Comparison of ENCODE assay signal across 23 cellular contexts in the genomic region with DNA sequence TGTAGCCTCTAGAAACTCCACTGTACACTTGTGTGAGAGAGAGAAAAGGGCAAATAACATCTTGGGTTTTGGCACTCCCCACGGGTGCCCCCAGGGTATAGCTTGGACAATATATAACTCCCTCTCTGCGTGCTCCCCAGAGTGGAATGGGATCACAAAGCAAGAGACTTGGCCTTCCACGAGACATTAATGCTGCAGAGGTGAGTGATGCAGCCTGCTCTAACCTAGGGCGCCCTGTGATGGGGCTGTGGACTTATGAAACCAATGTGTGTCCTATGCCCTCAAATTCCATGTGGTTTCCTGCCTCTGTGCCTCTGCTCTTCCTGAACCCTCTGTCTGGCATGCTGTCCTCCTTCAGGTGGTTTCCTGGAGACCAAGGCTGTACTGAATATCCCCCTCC. TPM values are rescaled to one million over a fixed set of nuclear protein-coding genes. Genes with fewer than 3 reads are reported as not detected.
DNase-seq lines count a peak whose midpoint lies in the region; ATAC-seq and TF ChIP-seq lines count a peak whose summit lies in the region.
"Had no signal": no experiment of that assay in that cellular context is flagged by ENCODE, and none has a peak within 500 bp of the region (broad histone marks: within the 10 kb centered on the region; RNA-seq: fewer than 3 reads in every experiment).

No MANE protein-coding gene starts in this region.

- intact Hi-C loops in CD8-positive, alpha-beta T cell (cut with DNase I, micrococcal nuclease): no loop called here

- no peaks in the 10 kb centered on the region for H3K27me3 Mint-ChIP-seq in activated T-helper 17 cell treated with anti-CD3 and anti-CD28 coated beads, Interleukin-2, amount 50 U/mL, for 72 hours
- H3K27me3 Mint-ChIP-seq in CD8-positive, alpha-beta T cell (ENCODE audit: low read depth): no peaks in the 10 kb centered on the region

- H2BK12ac ChIP-seq in mesenchymal stem cell (ENCODE audit: low read length in 2 of 2): peak overlapping the region; percentile 63 to 77

- H3K9me3 ChIP-seq in mesenchymal stem cell (ENCODE audit: control insufficient read depth, low read length): peaks cover 18% of the 10 kb centered on the region
- no peaks in the 10 kb centered on the region for H3K9me3 ChIP-seq in CD8-positive, alpha-beta T cell (ENCODE audit: low read length)
- H3K9me3 ChIP-seq: SJCRH30 had no signal

- no peak overlapping the region for H3K4me3 Mint-ChIP-seq in activated T-helper 17 cell treated with anti-CD3 and anti-CD28 coated beads, Interleukin-2, amount 50 U/mL, for 72 hours
- no peak overlapping the region for H3K4me3 Mint-ChIP-seq in CD8-positive, alpha-beta T cell
- H3K4me3 Mint-ChIP-seq: GM23338 had no signal

- peak overlapping the region; percentile 28 to 46 for H3K18ac ChIP-seq in mesenchymal stem cell (ENCODE audit: low read depth in 1 of 2, low read length in 2 of 2)

- H4K8ac ChIP-seq in mesenchymal stem cell (ENCODE audit: low read length): peak overlapping the region; percentile 23

- no peaks in the 10 kb centered on the region for H3K9me3 Mint-ChIP-seq in activated T-helper 17 cell treated with anti-CD3 and anti-CD28 coated beads, Interleukin-2, amount 50 U/mL, for 72 hours
- H3K9me3 Mint-ChIP-seq in CD8-positive, alpha-beta T cell: peaks cover 10% of the 10 kb centered on the region

- H3K36me3 Mint-ChIP-seq in activated T-helper 17 cell treated with anti-CD3 and anti-CD28 coated beads, Interleukin-2, amount 50 U/mL, for 72 hours (ENCODE audit: low read depth): no peaks in the 10 kb centered on the region
- H3K36me3 Mint-ChIP-seq in CD8-positive, alpha-beta T cell: peaks cover 16% of the 10 kb centered on the region

- H3K4me2 ChIP-seq in mesenchymal stem cell (ENCODE audit: low read length, poor library complexity, severe bottlenecking): no peak overlapping the region
- H3K4me2 ChIP-seq: GM23338, PC-9 had no signal

- H3K79me1 ChIP-seq in mesenchymal stem cell (replicated peaks; ENCODE audit: low read length, poor library complexity, severe bottlenecking): no peaks in the 10 kb centered on the region

- no peak for ATAC-seq in activated T-helper 17 cell treated with anti-CD3 and anti-CD28 coated beads, Interleukin-2, amount 50 U/mL, for 72 hours (replicated peaks)
- ATAC-seq in CD8-positive, alpha-beta T cell: no peak
- ATAC-seq in HG03095 (IDR thresholded peaks at IDR 0.05; ENCODE audit: unreplicated experiment) (no peak), HG02623 (IDR thresholded peaks at IDR 0.05; ENCODE audit: unreplicated experiment) (no peak)
- ATAC-seq: GM23338, HCT116, HepG2 had no signal

- peaks cover 7% of the 10 kb centered on the region for H3K4me1 Mint-ChIP-seq in activated T-helper 17 cell treated with anti-CD3 and anti-CD28 coated beads, Interleukin-2, amount 50 U/mL, for 72 hours
- H3K4me1 Mint-ChIP-seq in CD8-positive, alpha-beta T cell (ENCODE audit: low read depth): peaks cover 34% of the 10 kb centered on the region
- H3K4me1 Mint-ChIP-seq: GM23338 had no signal

- H3K36me3 ChIP-seq in ACC112 (ENCODE audit: insufficient read depth, low read length): no peaks in the 10 kb centered on the region
- no peaks in the 10 kb centered on the region for H3K36me3 ChIP-seq in mesenchymal stem cell (ENCODE audit: control insufficient read depth in 1 of 2, insufficient read depth in 2 of 2, low read depth in 1 of 2, low read length in 2 of 2)
- H3K36me3 ChIP-seq in CD8-positive, alpha-beta T cell (ENCODE audit: insufficient read depth, low read length): no peaks in the 10 kb centered on the region
- H3K36me3 ChIP-seq: SJCRH30 had no signal

- no peak overlapping the region for H3K23ac ChIP-seq in mesenchymal stem cell (ENCODE audit: low read length in 2 of 2)

- no peak overlapping the region for H2AK5ac ChIP-seq in mesenchymal stem cell (ENCODE audit: low read length, severe bottlenecking)

- no peaks in the 10 kb centered on the region for H3K79me2 ChIP-seq in ACC112 (ENCODE audit: control insufficient read depth, insufficient read depth, low read length, unreplicated experiment)

- 0 out of 2 replicates have a peak overlapping the region, but pooled peaks have one; percentile 8 for H3K27ac ChIP-seq in ACC112 (ENCODE audit: low read depth, low read length)
- no peak overlapping the region for H3K27ac ChIP-seq in mesenchymal stem cell (ENCODE audit: low read length, poor library complexity, severe bottlenecking)
- H3K27ac ChIP-seq in CD8-positive, alpha-beta T cell (ENCODE audit: low read depth, low read length): no peak overlapping the region
- H3K27ac ChIP-seq: C4-2B, PC-9, SJCRH30 had no signal

- no peak overlapping the region for H3K9ac ChIP-seq in mesenchymal stem cell (ENCODE audit: low read length)

- H3K4me1 ChIP-seq in ACC112 (ENCODE audit: control insufficient read depth, insufficient read depth, low read length, unreplicated experiment) (peaks cover 25% of the 10 kb centered on the region), mesenchymal stem cell (ENCODE audit: control insufficient read depth, insufficient read depth, low read depth, low read length) (no peaks in the 10 kb centered on the region)
- H3K4me1 ChIP-seq in CD8-positive, alpha-beta T cell (ENCODE audit: insufficient read depth, low read length): peaks cover 11% of the 10 kb centered on the region
- H3K4me1 ChIP-seq: Caco-2, SJCRH30 had no signal

- no peak overlapping the region for H2BK15ac ChIP-seq in mesenchymal stem cell (ENCODE audit: low read depth, poor library complexity, severe bottlenecking)

- H3K14ac ChIP-seq in mesenchymal stem cell (ENCODE audit: low read length in 2 of 2): no peak overlapping the region

- peak overlapping the region in 1 of 2 experiments; percentile 84 for H3K4ac ChIP-seq in mesenchymal stem cell (ENCODE audit: low read depth in 1 of 2, low read length in 2 of 2)

- H2AFZ ChIP-seq in ACC112 (ENCODE audit: low read length, unreplicated experiment) (no peak overlapping the region), mesenchymal stem cell (ENCODE audit: low read depth, low read length) (no peak overlapping the region)
- H2AFZ ChIP-seq: GM23338, PC-9 had no signal

- no peak overlapping the region for H2BK5ac ChIP-seq in mesenchymal stem cell (ENCODE audit: low read depth, low read length, poor library complexity, severe bottlenecking)

- no peak overlapping the region for H3K4me3 ChIP-seq in ACC112 (ENCODE audit: low read depth, low read length)
- no peak overlapping the region for H3K4me3 ChIP-seq in mesenchymal stem cell (ENCODE audit: insufficient read depth in 1 of 2, low read depth in 1 of 2, low read length in 2 of 2)
- H3K4me3 ChIP-seq in CD8-positive, alpha-beta T cell (ENCODE audit: low read depth, low read length): no peak overlapping the region
- H3K4me3 ChIP-seq: GM23338, PC-9, SJCRH30 had no signal

- 86% methylated on average over 4 of the region's 4 CpGs for WGBS in mesenchymal stem cell

- H2BK120ac ChIP-seq in mesenchymal stem cell (ENCODE audit: low read depth, low read length): peak overlapping the region; percentile 61

- H3K27ac Mint-ChIP-seq in activated T-helper 17 cell treated with anti-CD3 and anti-CD28 coated beads, Interleukin-2, amount 50 U/mL, for 72 hours: peak overlapping the region; percentile 59
- H3K27ac Mint-ChIP-seq in CD8-positive, alpha-beta T cell: no peak overlapping the region
- H3K27ac Mint-ChIP-seq: GM23338 had no signal

- CTCF ChIA-PET in CD8-positive, alpha-beta T cell (lab: Charles Lee): interaction anchor here (1.0 to 1.6 kb wide), 3 partner anchors 8 to 89 kb away, joined by 3 read pairs; no protein-coding TSS in a partner anchor

- POLR2A ChIA-PET in CD8-positive, alpha-beta T cell (lab: Charles Lee): interaction anchor here (0.7 kb wide), 1 partner anchor 15 kb away, joined by 3 read pairs; no protein-coding TSS in a partner anchor

- TF ChIP-seq CTCF in CD8-positive, alpha-beta T cell (IDR thresholded peaks at IDR 0.05): no peak

- H4K91ac ChIP-seq in mesenchymal stem cell (ENCODE audit: low read length): peak overlapping the region; percentile 93

- peak; percentile 25 for DNase-seq in EH (ENCODE audit: low read depth)
- no peak for DNase-seq in mesenchymal stem cell
- no peak for DNase-seq in stimulated activated CD4-positive, alpha-beta T cell treated with anti-CD3 and anti-CD28 coated beads, Interleukin-4, amount 100 ng/mL, for 24 hours
- no peak for DNase-seq in CD8-positive, alpha-beta T cell
- DNase-seq: AML-193, Caco-2, GF-D8, KBM-7, NCI-H1417, NCI-H187 treated with DMSO at 0.1 percent for 48 hours, NCI-H345, NCI-H526, PC-9, SJCRH30 had no signal

- no peaks in the 10 kb centered on the region for H3K27me3 ChIP-seq in ACC112 (ENCODE audit: insufficient read depth, low read length)
- no peaks in the 10 kb centered on the region for H3K27me3 ChIP-seq in mesenchymal stem cell (ENCODE audit: control insufficient read depth in 1 of 2, insufficient read depth in 1 of 2, low read length in 2 of 2)
- H3K27me3 ChIP-seq in CD8-positive, alpha-beta T cell (ENCODE audit: insufficient read depth, low read length): no peaks in the 10 kb centered on the region
- H3K27me3 ChIP-seq: SJCRH30 had no signal

RNA-seq across cellular contexts. Expression of gene FAM9C, which starts 22.0 kb away (rescaled TPM):
- total RNA-seq in activated T-helper 17 cell treated with anti-CD3 and anti-CD28 coated beads, Interleukin-2, amount 50 U/mL, for 72 hours: under 1 TPM in 1 of 2 donors, not detected in 1; 0.21 TPM
- polyA plus RNA-seq in mesenchymal stem cell (2013, experiment 1 of 2): 0.07 TPM
- 0.04 TPM for polyA plus RNA-seq in mesenchymal stem cell (2013, experiment 2 of 2)
- not detected for total RNA-seq in CD8-positive, alpha-beta T cell
- total RNA-seq: Caco-2, Daoy, GM23338, HepG2, PC-9 had no signal
- polyA plus RNA-seq: HepG2 had no signal
